In genomic region chr11:10657308-10658271, GRCh38 we compare ENCODE assay signal across 1 cellular context.
A peak's percentile ranks its signal among the peaks of the same experiment; 100 is the strongest.
TF ChIP-seq lines count a peak whose summit lies in the region.

No MANE protein-coding gene starts in this region.

TF ChIP-seq in GM12878, 131 proteins besides CTCF, POLR2A, EP300 and RAD21 (continued from another document):
- TF ChIP-seq, protein P1, sequence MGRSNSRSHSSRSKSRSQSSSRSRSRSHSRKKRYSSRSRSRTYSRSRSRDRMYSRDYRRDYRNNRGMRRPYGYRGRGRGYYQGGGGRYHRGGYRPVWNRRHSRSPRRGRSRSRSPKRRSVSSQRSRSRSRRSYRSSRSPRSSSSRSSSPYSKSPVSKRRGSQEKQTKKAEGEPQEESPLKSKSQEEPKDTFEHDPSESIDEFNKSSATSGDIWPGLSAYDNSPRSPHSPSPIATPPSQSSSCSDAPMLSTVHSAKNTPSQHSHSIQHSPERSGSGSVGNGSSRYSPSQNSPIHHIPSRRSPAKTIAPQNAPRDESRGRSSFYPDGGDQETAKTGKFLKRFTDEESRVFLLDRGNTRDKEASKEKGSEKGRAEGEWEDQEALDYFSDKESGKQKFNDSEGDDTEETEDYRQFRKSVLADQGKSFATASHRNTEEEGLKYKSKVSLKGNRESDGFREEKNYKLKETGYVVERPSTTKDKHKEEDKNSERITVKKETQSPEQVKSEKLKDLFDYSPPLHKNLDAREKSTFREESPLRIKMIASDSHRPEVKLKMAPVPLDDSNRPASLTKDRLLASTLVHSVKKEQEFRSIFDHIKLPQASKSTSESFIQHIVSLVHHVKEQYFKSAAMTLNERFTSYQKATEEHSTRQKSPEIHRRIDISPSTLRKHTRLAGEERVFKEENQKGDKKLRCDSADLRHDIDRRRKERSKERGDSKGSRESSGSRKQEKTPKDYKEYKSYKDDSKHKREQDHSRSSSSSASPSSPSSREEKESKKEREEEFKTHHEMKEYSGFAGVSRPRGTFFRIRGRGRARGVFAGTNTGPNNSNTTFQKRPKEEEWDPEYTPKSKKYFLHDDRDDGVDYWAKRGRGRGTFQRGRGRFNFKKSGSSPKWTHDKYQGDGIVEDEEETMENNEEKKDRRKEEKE (IDR thresholded peaks at IDR 0.05) = no peak
- TF ChIP-seq ZBTB40 (IDR thresholded peaks at IDR 0.05; ENCODE audit: borderline replicate concordance) = no peak
- TF ChIP-seq EZH2 (IDR thresholded peaks at IDR 0.05; ENCODE audit: borderline replicate concordance, control insufficient read depth, low read depth, low read length) = no peak
- no peak for TF ChIP-seq STAT1 (conservative IDR thresholded peaks at IDR 0.05)
- TF ChIP-seq, protein P2, sequence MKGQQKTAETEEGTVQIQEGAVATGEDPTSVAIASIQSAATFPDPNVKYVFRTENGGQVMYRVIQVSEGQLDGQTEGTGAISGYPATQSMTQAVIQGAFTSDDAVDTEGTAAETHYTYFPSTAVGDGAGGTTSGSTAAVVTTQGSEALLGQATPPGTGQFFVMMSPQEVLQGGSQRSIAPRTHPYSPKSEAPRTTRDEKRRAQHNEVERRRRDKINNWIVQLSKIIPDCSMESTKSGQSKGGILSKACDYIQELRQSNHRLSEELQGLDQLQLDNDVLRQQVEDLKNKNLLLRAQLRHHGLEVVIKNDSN (IDR thresholded peaks at IDR 0.05; ENCODE audit: borderline replicate concordance, extremely low read length, insufficient read depth, low read depth, low read length) = peak; percentile 44
- 0 out of 2 replicates have a peak, but pooled peaks have one; percentile 21 for TF ChIP-seq CREM (IDR thresholded peaks at IDR 0.05; ENCODE audit: low read depth)
- 0 out of 2 replicates have a peak, but pooled peaks have one; percentile 29 for TF ChIP-seq ATF2 (IDR thresholded peaks at IDR 0.05; ENCODE audit: low read length)
- peak; percentile 76 for TF ChIP-seq EED (IDR thresholded peaks at IDR 0.05; ENCODE audit: low read depth)
- TF ChIP-seq MTA2 (IDR thresholded peaks at IDR 0.05; ENCODE audit: low read depth) = 0 out of 2 replicates have a peak, but pooled peaks have one; percentile 22
- peak; percentile 45 to 61 for TF ChIP-seq IKZF2 (IDR thresholded peaks at IDR 0.05)
- TF ChIP-seq BHLHE40 (IDR thresholded peaks at IDR 0.05; ENCODE audit: borderline replicate concordance in 1 of 2, low read depth in 2 of 2, low read length in 1 of 2) = peak; percentile 75 to 77
- TF ChIP-seq JUNB (IDR thresholded peaks at IDR 0.05) = peak; percentile 74
- TF ChIP-seq MEF2A (IDR thresholded peaks at IDR 0.05; ENCODE audit: insufficient read depth, low read depth, low read length) = 0 out of 2 replicates have a peak, but pooled peaks have one; percentile 75
- no peak for TF ChIP-seq RBBP5 (conservative IDR thresholded peaks at IDR 0.05)
- no peak for TF ChIP-seq MLLT1 (IDR thresholded peaks at IDR 0.05)
- TF ChIP-seq PKNOX1 (IDR thresholded peaks at IDR 0.05) = 0 out of 2 replicates have a peak, but pooled peaks have one; percentile 27
- TF ChIP-seq FOS (IDR thresholded peaks at IDR 0.05; ENCODE audit: borderline replicate concordance, extremely low read depth, insufficient read length) = no peak
- no peak for TF ChIP-seq CEBPB (IDR thresholded peaks at IDR 0.05; ENCODE audit: borderline replicate concordance in 1 of 2, low read depth in 2 of 2, low read length in 2 of 2)
- 0 out of 2 replicates have a peak, but pooled peaks have one; percentile 38 for TF ChIP-seq ZNF384 (IDR thresholded peaks at IDR 0.05; ENCODE audit: borderline replicate concordance, low read depth, low read length)
- TF ChIP-seq ESRRA (IDR thresholded peaks at IDR 0.05; ENCODE audit: low read length) = no peak
- no peak; the same call in 1 of the 2 replicates for TF ChIP-seq NFIC (IDR thresholded peaks at IDR 0.05; ENCODE audit: low read depth, low read length)
- TF ChIP-seq ZNF687 (IDR thresholded peaks at IDR 0.05) = peak; percentile 73
- TF ChIP-seq ETV6 (conservative IDR thresholded peaks at IDR 0.05 in 1 of 2, IDR thresholded peaks at IDR 0.05 in 1 of 2; ENCODE audit: borderline replicate concordance in 1 of 2, low read depth in 1 of 2) = peak in 1 of 2 experiments; percentile 55; a peak in 1 of 4 replicates
- TF ChIP-seq RUNX3 (IDR thresholded peaks at IDR 0.05; ENCODE audit: low read length) = peak; percentile 28
- TF ChIP-seq CBFB (IDR thresholded peaks at IDR 0.05; ENCODE audit: low read depth) = peak; percentile 55; the same call in 1 of the 2 replicates
- peak; percentile 64 for TF ChIP-seq RAD51 (IDR thresholded peaks at IDR 0.05)
- TF ChIP-seq TCF3 (IDR thresholded peaks at IDR 0.05; ENCODE audit: borderline replicate concordance, insufficient read depth, low read depth, low read length) = no peak
- TF ChIP-seq SIX5 (IDR thresholded peaks at IDR 0.05; ENCODE audit: low read depth, low read length, severe bottlenecking) = no peak
- no peak; the same call in 1 of the 2 replicates for TF ChIP-seq BCL11A (IDR thresholded peaks at IDR 0.05; ENCODE audit: low read depth, low read length)
- TF ChIP-seq ZZZ3 (IDR thresholded peaks at IDR 0.05; ENCODE audit: control insufficient read depth, insufficient read length, low read depth) = no peak
- TF ChIP-seq BACH1 (IDR thresholded peaks at IDR 0.05; ENCODE audit: borderline replicate concordance) = peak; percentile 22; the same call in 1 of the 2 replicates
- TF ChIP-seq ASH2L (IDR thresholded peaks at IDR 0.05; ENCODE audit: borderline replicate concordance, low read depth) = 0 out of 2 replicates have a peak, but pooled peaks have one; percentile 62
- TF ChIP-seq MEF2B (IDR thresholded peaks at IDR 0.05; ENCODE audit: partially characterized antibody, poor library complexity, severe bottlenecking) = peak; percentile 67
- TF ChIP-seq POLR2AphosphoS5 (IDR thresholded peaks at IDR 0.05; ENCODE audit: low read length) = no peak; the same call in 1 of the 2 replicates
- peak; percentile 45; the same call in 1 of the 2 replicates for TF ChIP-seq NR2C1 (IDR thresholded peaks at IDR 0.05)
- peak; percentile 85 for TF ChIP-seq NR2F1 (conservative IDR thresholded peaks at IDR 0.05)
- 0 out of 2 replicates have a peak, but pooled peaks have one; percentile 15 for TF ChIP-seq DPF2 (IDR thresholded peaks at IDR 0.05)
TF ChIP-seq in GM12878: peak in this region for 24.
